1 cellular context compared by ENCODE assay signal in the genomic region with DNA sequence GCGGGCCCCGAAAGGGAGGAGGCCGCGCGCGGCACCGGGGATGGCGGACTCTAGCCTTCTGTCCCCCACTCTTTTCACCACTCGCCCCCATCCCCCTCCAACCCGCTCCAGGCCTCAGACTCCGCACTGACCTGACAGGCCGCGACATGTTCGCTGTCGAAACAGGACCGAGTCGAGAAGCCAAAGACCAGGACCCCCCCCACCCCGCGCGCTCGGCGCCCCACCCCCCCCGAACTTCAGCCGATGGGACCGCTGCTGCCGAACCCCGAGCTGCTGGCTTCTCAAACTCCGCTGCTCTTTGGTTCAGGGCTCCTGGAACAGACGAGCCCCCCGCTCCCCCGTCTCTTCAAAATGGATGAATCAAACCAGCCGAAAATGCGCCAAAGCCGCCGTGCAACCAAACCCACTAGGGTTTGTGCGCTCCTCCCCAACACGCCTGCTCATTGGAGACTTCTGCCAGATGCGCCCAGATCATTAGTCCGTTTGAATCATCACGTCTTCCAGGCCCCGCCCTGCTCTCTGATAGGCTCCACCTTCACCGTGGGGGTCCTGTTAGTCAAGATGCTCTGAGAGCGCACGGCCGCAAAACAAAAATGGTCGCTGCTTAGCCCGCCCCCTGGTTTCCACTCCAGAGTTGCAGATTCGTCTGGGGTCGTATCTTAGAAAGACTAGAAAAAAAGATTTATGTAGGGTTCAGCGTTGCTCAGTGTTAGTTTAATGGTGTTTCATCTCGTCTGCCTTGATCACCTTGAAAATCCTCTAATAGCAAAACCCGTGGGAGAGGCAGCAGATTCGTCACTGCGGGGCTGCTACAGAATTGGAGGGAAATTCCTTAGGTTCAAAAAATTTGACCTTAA.
TF ChIP-seq lines count a peak whose summit lies in the region.

A gene with protein sequence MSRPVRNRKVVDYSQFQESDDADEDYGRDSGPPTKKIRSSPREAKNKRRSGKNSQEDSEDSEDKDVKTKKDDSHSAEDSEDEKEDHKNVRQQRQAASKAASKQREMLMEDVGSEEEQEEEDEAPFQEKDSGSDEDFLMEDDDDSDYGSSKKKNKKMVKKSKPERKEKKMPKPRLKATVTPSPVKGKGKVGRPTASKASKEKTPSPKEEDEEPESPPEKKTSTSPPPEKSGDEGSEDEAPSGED (minus strand): TSS at position 357 of the 857 bp plus-strand sequence. CDS start 209 bp downstream, at position 148.

TF ChIP-seq in HepG2, 621 proteins besides CTCF, POLR2A, EP300 and RAD21 (continued from another document):
- TF ChIP-seq, protein P1, sequence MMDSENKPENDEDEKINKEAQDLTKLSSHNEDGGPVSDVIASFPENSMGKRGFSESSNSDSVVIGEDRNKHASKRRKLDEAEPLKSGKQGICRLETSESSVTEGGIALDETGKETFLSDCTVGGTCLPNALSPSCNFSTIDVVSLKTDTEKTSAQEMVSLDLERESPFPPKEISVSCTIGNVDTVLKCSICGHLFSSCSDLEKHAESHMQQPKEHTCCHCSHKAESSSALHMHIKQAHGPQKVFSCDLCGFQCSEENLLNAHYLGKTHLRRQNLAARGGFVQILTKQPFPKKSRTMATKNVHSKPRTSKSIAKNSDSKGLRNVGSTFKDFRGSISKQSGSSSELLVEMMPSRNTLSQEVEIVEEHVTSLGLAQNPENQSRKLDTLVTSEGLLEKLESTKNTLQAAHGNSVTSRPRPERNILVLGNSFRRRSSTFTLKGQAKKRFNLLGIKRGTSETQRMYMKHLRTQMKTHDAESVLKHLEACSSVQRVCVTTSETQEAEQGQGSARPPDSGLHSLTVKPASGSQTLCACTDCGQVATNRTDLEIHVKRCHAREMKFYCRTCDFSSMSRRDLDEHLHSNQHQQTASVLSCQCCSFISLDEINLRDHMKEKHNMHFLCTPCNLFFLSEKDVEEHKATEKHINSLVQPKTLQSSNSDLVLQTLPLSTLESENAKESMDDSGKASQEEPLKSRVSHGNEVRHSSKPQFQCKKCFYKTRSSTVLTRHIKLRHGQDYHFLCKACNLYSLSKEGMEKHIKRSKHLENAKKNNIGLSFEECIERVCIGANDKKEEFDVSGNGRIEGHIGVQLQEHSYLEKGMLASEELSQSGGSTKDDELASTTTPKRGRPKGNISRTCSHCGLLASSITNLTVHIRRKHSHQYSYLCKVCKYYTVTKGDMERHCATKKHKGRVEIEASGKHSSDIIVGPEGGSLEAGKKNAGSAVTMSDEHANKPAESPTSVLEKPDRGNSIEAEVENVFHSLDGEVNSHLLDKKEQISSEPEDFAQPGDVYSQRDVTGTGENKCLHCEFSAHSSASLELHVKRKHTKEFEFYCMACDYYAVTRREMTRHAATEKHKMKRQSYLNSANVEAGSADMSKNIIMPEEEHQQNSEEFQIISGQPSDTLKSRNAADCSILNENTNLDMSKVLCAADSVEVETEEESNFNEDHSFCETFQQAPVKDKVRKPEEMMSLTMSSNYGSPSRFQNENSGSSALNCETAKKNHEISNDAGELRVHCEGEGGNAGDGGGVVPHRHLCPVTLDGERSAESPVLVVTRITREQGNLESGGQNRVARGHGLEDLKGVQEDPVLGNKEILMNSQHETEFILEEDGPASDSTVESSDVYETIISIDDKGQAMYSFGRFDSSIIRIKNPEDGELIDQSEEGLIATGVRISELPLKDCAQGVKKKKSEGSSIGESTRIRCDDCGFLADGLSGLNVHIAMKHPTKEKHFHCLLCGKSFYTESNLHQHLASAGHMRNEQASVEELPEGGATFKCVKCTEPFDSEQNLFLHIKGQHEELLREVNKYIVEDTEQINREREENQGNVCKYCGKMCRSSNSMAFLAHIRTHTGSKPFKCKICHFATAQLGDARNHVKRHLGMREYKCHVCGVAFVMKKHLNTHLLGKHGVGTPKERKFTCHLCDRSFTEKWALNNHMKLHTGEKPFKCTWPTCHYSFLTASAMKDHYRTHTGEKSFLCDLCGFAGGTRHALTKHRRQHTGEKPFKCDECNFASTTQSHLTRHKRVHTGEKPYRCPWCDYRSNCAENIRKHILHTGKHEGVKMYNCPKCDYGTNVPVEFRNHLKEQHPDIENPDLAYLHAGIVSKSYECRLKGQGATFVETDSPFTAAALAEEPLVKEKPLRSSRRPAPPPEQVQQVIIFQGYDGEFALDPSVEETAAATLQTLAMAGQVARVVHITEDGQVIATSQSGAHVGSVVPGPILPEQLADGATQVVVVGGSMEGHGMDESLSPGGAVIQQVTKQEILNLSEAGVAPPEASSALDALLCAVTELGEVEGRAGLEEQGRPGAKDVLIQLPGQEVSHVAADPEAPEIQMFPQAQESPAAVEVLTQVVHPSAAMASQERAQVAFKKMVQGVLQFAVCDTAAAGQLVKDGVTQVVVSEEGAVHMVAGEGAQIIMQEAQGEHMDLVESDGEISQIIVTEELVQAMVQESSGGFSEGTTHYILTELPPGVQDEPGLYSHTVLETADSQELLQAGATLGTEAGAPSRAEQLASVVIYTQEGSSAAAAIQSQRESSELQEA (CRISPR knock-in tag; IDR thresholded peaks at IDR 0.05; ENCODE audit: not compliant biosample characterization), result no peak
- no peak for TF ChIP-seq ZNF891 (CRISPR knock-in tag; IDR thresholded peaks at IDR 0.05)
- TF ChIP-seq, protein P2, sequence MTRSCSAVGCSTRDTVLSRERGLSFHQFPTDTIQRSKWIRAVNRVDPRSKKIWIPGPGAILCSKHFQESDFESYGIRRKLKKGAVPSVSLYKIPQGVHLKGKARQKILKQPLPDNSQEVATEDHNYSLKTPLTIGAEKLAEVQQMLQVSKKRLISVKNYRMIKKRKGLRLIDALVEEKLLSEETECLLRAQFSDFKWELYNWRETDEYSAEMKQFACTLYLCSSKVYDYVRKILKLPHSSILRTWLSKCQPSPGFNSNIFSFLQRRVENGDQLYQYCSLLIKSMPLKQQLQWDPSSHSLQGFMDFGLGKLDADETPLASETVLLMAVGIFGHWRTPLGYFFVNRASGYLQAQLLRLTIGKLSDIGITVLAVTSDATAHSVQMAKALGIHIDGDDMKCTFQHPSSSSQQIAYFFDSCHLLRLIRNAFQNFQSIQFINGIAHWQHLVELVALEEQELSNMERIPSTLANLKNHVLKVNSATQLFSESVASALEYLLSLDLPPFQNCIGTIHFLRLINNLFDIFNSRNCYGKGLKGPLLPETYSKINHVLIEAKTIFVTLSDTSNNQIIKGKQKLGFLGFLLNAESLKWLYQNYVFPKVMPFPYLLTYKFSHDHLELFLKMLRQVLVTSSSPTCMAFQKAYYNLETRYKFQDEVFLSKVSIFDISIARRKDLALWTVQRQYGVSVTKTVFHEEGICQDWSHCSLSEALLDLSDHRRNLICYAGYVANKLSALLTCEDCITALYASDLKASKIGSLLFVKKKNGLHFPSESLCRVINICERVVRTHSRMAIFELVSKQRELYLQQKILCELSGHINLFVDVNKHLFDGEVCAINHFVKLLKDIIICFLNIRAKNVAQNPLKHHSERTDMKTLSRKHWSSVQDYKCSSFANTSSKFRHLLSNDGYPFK (CRISPR knock-in tag; IDR thresholded peaks at IDR 0.05; ENCODE audit: borderline replicate concordance), result peak; percentile 87; the same call in 1 of the 2 replicates
- TF ChIP-seq, protein P3, sequence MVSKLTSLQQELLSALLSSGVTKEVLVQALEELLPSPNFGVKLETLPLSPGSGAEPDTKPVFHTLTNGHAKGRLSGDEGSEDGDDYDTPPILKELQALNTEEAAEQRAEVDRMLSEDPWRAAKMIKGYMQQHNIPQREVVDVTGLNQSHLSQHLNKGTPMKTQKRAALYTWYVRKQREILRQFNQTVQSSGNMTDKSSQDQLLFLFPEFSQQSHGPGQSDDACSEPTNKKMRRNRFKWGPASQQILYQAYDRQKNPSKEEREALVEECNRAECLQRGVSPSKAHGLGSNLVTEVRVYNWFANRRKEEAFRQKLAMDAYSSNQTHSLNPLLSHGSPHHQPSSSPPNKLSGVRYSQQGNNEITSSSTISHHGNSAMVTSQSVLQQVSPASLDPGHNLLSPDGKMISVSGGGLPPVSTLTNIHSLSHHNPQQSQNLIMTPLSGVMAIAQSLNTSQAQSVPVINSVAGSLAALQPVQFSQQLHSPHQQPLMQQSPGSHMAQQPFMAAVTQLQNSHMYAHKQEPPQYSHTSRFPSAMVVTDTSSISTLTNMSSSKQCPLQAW (CRISPR knock-in tag; IDR thresholded peaks at IDR 0.05), result 0 out of 2 replicates have a peak, but pooled peaks have one; percentile 50
TF ChIP-seq in HepG2: peak in this region for 142.
